ENCODE assay signal across 1 cellular context in the genomic region with DNA sequence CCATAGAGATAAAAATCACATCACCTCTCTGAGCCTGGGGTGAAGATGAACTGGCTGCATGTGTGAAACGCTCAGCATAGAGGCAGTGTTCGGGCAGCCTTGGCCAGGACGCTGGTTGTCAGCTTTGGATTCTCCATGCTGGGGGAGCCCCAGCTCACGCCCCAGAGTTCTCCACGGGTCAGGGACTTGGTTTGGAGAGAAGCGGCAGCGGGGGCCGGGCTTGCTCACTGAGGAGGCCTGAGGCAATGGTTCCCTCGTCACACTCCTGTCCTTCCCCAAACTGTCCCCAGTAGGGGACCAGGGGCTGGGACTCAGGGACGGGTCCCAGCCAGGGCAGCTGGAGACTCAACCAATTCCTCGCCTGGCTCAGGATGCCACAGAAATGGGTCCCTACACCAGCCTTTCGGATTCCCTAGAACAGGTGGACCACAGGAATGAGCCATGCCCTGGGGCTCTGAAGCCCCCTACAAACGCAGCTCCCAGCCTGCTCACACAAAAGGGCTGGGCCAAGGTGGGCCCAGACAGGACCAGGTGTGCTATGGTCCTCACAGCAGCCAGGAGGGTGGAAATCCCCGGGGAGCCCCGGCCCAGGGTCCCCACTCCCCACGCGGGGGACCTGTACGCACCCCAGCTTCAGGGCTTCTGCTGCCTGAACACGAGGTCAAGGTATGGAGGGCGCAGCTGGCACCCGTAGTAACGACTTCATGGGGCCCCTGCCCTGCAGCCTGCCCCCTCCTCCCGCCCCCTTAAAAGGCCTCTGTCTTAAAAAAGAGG.
TF ChIP-seq lines count a peak whose summit lies in the region.

No MANE protein-coding gene starts in this region.

TF ChIP-seq in WTC11, 78 proteins besides CTCF, POLR2A, EP300 and RAD21 (continued from another document):
- TF ChIP-seq, protein P1, sequence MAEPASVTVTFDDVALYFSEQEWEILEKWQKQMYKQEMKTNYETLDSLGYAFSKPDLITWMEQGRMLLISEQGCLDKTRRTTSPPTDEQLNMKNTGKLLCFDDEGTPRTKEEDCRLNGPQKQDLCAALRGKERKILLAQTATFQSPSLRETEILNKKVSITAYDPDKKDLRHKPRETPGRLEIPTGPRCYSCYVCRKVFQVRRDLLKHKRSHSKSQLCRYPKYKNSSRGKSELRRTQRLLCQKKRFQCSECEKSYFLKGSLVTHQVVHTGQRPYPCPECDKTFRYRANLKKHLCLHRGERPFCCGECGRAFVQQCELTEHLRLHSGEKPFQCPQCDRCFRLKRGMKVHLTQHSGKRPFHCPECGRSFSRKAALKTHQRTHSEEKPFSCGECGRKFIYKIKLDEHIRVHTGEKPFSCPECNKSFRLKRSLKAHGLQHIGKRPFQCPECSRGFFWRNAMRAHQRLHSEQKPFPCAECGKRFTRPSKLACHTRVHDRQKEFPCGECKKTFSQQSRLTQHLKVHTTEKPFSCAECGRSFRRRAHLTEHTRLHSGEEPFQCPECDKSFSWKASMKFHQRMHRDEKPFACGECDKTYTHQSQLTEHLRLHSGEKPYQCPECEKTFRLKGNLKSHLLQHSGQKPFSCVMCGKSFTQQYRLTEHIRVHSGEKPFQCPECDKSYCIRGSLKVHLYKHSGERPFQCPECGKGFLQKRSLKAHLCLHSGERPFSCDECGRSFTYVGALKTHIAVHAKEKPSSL (CRISPR knock-in tag; conservative IDR thresholded peaks at IDR 0.05) = no peak
- TF ChIP-seq ELF4 (CRISPR knock-in tag; IDR thresholded peaks at IDR 0.05; ENCODE audit: low read depth) = no peak
- TF ChIP-seq ZNF671 (CRISPR knock-in tag; IDR thresholded peaks at IDR 0.05) = no peak
- TF ChIP-seq CREB1 (CRISPR knock-in tag; IDR thresholded peaks at IDR 0.05) = no peak
- no peak for TF ChIP-seq NFE2L1 (CRISPR knock-in tag; IDR thresholded peaks at IDR 0.05)
- no peak for TF ChIP-seq NR2C2 (CRISPR knock-in tag; IDR thresholded peaks at IDR 0.05)
